ENCODE assay signal across 9 cellular contexts in the genomic region with DNA sequence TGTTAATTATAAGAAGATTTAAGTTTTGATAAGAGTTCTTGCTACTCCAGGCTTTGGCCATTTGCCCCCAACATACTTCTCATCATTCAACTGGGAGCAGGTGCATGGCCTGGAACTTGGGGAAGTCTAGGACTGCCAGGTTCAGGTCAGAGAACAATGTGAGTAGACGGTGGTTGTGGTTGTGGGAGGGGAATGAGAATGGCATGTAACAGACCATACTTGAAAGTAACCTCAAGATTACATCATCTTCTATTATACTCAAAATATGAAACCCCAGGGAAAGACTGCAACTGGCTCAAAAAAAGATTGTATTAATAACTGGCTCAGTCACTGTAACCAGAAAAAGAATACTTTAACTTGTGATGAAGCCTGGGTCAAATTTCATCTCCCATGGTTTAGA.
A peak's percentile ranks its signal among the peaks of the same experiment; 100 is the strongest.
DNase-seq lines count a peak whose midpoint lies in the region; ATAC-seq and TF ChIP-seq lines count a peak whose summit lies in the region.
"Had no signal": no experiment of that assay in that cellular context is flagged by ENCODE, and none has a peak within 500 bp of the region (broad histone marks: within the 10 kb centered on the region; RNA-seq: fewer than 3 reads in every experiment).

No MANE protein-coding gene starts in this region.

- no peak overlapping the region for H3K27ac ChIP-seq in PC-3 (ENCODE audit: low read length)
- no peak overlapping the region for H3K27ac ChIP-seq in psoas muscle

- H3K4me1 ChIP-seq in PC-3 (ENCODE audit: insufficient read depth, low read length): no peaks in the 10 kb centered on the region
- H3K4me1 ChIP-seq in psoas muscle: no peaks in the 10 kb centered on the region

- no peaks in the 10 kb centered on the region for H3K79me2 ChIP-seq in PC-3 (ENCODE audit: low read length)

- no peak overlapping the region for H2AFZ ChIP-seq in PC-3 (ENCODE audit: low read length)

- 10 to 15% (median 15%) methylated on average over 1 of the region's 1 CpG for WGBS in psoas muscle, 3 donors

- H3K9me2 ChIP-seq in PC-3 (replicated peaks; ENCODE audit: low read length): no peaks in the 10 kb centered on the region

- intact Hi-C loops in PC-3 (cut with micrococcal nuclease) (no loop called here), psoas muscle (cut with DNase I) (no loop called here)

- DNase-seq in PC-3 (peak; percentile 26), kidney tubule cell (ENCODE audit: low spot score) (peak; percentile 59), cerebellar nuclear complex (lab: John Stamatoyannopoulos, UW) (no peak), NOMO-1 treated with DMSO at 0.1 percent for 48 hours (lab: John Stamatoyannopoulos, UW; ENCODE audit: unreplicated experiment) (no peak), psoas muscle (no peak), NOMO-1 treated with dmso at 0.1 percent for 144 hours (lab: John Stamatoyannopoulos, UW; ENCODE audit: unreplicated experiment) (no peak)
- DNase-seq: NCI-H2171 treated with DMSO at 0.1 percent for 48 hours had no signal

- ATAC-seq in GM18870 (IDR thresholded peaks at IDR 0.05; ENCODE audit: unreplicated experiment) (peak; percentile 95), HG02763 (IDR thresholded peaks at IDR 0.05; ENCODE audit: unreplicated experiment) (peak; percentile 91), PC-3 (peak; percentile 24; the same call in 1 of the 2 replicates), psoas muscle (no peak)

- no peaks in the 10 kb centered on the region for H4K20me1 ChIP-seq in PC-3 (ENCODE audit: low read length)

- H3K9me3 ChIP-seq in PC-3 (ENCODE audit: low read length): no peaks in the 10 kb centered on the region
- H3K9me3 ChIP-seq in psoas muscle: no peaks in the 10 kb centered on the region

- H3K4me3 ChIP-seq in PC-3 (ENCODE audit: low read length): no peak overlapping the region
- no peak overlapping the region for H3K4me3 ChIP-seq in psoas muscle

- POLR2A ChIA-PET in PC-3 (lab: Charles Lee; ENCODE audit: unreplicated experiment): no interaction called here

- H3K9ac ChIP-seq in PC-3 (ENCODE audit: low read length): no peak overlapping the region

- BruUV-seq in PC-3 (replicated peaks; lab: Mats Ljungman, UMichigan): no TSS peak

- no peak overlapping the region for H3K4me2 ChIP-seq in PC-3 (ENCODE audit: low read length)

- TF ChIP-seq CTCF in PC-3 (conservative IDR thresholded peaks at IDR 0.05; ENCODE audit: low read depth, low read length): no peak
- no peak for TF ChIP-seq CTCF in psoas muscle (IDR thresholded peaks at IDR 0.05)

- no peaks in the 10 kb centered on the region for H3F3A ChIP-seq in PC-3 (ENCODE audit: low read length, unreplicated experiment)

- CTCF ChIA-PET in PC-3 (lab: Charles Lee): no interaction called here

- H3K27me3 ChIP-seq in PC-3 (ENCODE audit: low read length) (no peaks in the 10 kb centered on the region), psoas muscle (ENCODE audit: insufficient read depth in 3 of 3, low read length in 2 of 3) (no peaks in the 10 kb centered on the region)

- H3K36me3 ChIP-seq in PC-3 (ENCODE audit: low read depth, low read length) (no peaks in the 10 kb centered on the region), psoas muscle (ENCODE audit: insufficient read depth in 1 of 2, low read depth in 1 of 2) (no peaks in the 10 kb centered on the region)

Comparison
In these comparisons a context has a peak if more than half of its experiments do, and no peak if none do; other contexts are left out.
1. ATAC-seq: peak in GM18870 (single experiment), HG02763 (single experiment) and PC-3 (single experiment); none in psoas muscle (0 of 4).
2. DNase-seq: peak in PC-3 (single experiment) and kidney tubule cell (single experiment); none in cerebellar nuclear complex (0 of 2), NOMO-1 treated with DMSO at 0.1 percent for 48 hours (single experiment), psoas muscle (0 of 2) and NOMO-1 treated with dmso at 0.1 percent for 144 hours (single experiment).